25 cellular contexts compared by ENCODE assay signal in the genomic region with DNA sequence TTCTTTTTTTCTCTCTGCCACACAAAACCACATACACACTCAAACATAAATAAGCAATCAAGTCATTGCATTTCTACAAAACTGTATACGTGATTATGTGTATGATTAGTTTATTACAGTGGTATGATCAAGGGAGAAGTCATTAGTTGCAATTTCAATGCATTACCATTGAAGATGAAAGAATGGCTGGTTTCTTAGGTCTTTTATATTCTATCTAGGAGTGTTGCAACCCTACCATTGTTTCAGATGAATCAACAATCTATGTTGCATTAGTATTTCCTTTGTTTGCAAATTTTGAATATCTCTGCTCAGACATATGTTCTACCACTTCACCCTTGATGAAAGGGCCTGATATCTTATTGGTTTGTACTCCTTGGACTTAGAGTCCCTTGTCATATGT. TPM values are rescaled to one million over a fixed set of nuclear protein-coding genes. Genes with fewer than 3 reads are reported as not detected.
DNase-seq lines count a peak whose midpoint lies in the region; TF ChIP-seq lines count a peak whose summit lies in the region.
"Had no signal": no experiment of that assay in that cellular context is flagged by ENCODE, and none has a peak within 500 bp of the region (broad histone marks: within the 10 kb centered on the region; RNA-seq: fewer than 3 reads in every experiment).

No MANE protein-coding gene starts in this region.

- no peaks in the 10 kb centered on the region for H3K9me2 ChIP-seq in PC-9 (ENCODE audit: insufficient read depth)
- H3K9me2 ChIP-seq: SK-N-SH had no signal

- DNase-seq in AG08395 (ENCODE audit: low spot score) (peak; percentile 13), PC-9 (no peak), epithelial cell of esophagus (ENCODE audit: low read depth) (peak; percentile 68), mesothelial cell of epicardium (ENCODE audit: low spot score in 2 of 2, unreplicated experiment in 2 of 2) (no peak), NCI-H345 (lab: John Stamatoyannopoulos, UW) (no peak), NCI-H128 (lab: John Stamatoyannopoulos, UW; ENCODE audit: unreplicated experiment) (no peak)
- no peak for DNase-seq in activated CD4-positive, alpha-beta T cell treated with anti-CD3 and anti-CD28 coated beads for 48 hours
- DNase-seq: activated T-cell treated with anti-CD3 and anti-CD28 coated beads for 4 hours; aorta; CD8-positive, alpha-beta memory T cell; heart right ventricle; left cardiac atrium; naive B cell; NCI-H1105 treated with DMSO at 0.1 percent for 48 hours; NCI-H2081; NCI-H446; nucleus accumbens; SK-N-SH; stimulated activated naive CD4-positive, alpha-beta T cell had no signal

- no peaks in the 10 kb centered on the region for H3K9me3 ChIP-seq in PC-9 (ENCODE audit: insufficient read depth, low read depth)
- no peaks in the 10 kb centered on the region for H3K9me3 ChIP-seq in muscle layer of duodenum (ENCODE audit: control insufficient read depth in 1 of 2, low read length in 2 of 2)
- H3K9me3 ChIP-seq: heart right ventricle, SK-N-SH had no signal

- no peaks in the 10 kb centered on the region for H4K20me1 ChIP-seq in PC-9 (ENCODE audit: insufficient read depth)

- peaks cover 80% of the 10 kb centered on the region for H3K4me1 ChIP-seq in PC-9 (replicated peaks; ENCODE audit: insufficient read depth)
- peaks cover 0 to 10% of the 10 kb centered on the region in 2 donors for H3K4me1 ChIP-seq in muscle layer of duodenum (ENCODE audit: control insufficient read depth in 1 of 2, insufficient read depth in 2 of 2, low read length in 2 of 2)

- peaks cover 24% of the 10 kb centered on the region for H3F3A ChIP-seq in PC-9 (ENCODE audit: insufficient read depth, low read depth)

- H3K4me3 ChIP-seq in PC-9 (no peak overlapping the region), epithelial cell of esophagus (ENCODE audit: low read length) (no peak overlapping the region), muscle layer of duodenum (ENCODE audit: low read depth in 1 of 2, low read length in 2 of 2) (no peak overlapping the region)
- H3K4me3 ChIP-seq: heart right ventricle, K562 had no signal

- H3K9me3 Mint-ChIP-seq in mesothelial cell of epicardium: no peaks in the 10 kb centered on the region
- H3K9me3 Mint-ChIP-seq: CD8-positive, alpha-beta memory T cell; central memory CD8-positive, alpha-beta T cell; dendritic cell treated with granulocyte-macrophage colony-stimulating factor and Interleukin-4, amounts not matched to agents 40 ng/mL and 50 ng/mL, for 4 days; naive B cell had no signal

- POLR2A ChIA-PET in PC-9 (lab: Charles Lee; ENCODE audit: unreplicated experiment): no interaction called here

- peaks cover 53% of the 10 kb centered on the region for H3K79me2 ChIP-seq in PC-9 (ENCODE audit: low read depth)

- H3K36me3 Mint-ChIP-seq in mesothelial cell of epicardium: peaks cover 17% of the 10 kb centered on the region
- H3K36me3 Mint-ChIP-seq: activated naive CD8-positive, alpha-beta T cell; CD8-positive, alpha-beta memory T cell had no signal

- H3K27me3 ChIP-seq in PC-9 (ENCODE audit: insufficient read depth, low read depth) (no peaks in the 10 kb centered on the region), muscle layer of duodenum (ENCODE audit: low read depth, low read length) (no peaks in the 10 kb centered on the region)
- H3K27me3 ChIP-seq: heart right ventricle had no signal

- TF ChIP-seq CTCF in PC-9 (conservative IDR thresholded peaks at IDR 0.05): no peak
- no peak for TF ChIP-seq CTCF in epithelial cell of esophagus (IDR thresholded peaks at IDR 0.05; ENCODE audit: insufficient read depth, low read depth, low read length, missing control alignments)
- no peak for TF ChIP-seq CTCF in mesothelial cell of epicardium (IDR thresholded peaks at IDR 0.05; ENCODE audit: unreplicated experiment)

- intact Hi-C loops in PC-9 (cut with micrococcal nuclease; ENCODE audit: unreplicated experiment): no loop called here

- peaks cover 41% of the 10 kb centered on the region for H3K36me3 ChIP-seq in PC-9 (ENCODE audit: low read depth)
- no peaks in the 10 kb centered on the region for H3K36me3 ChIP-seq in muscle layer of duodenum (ENCODE audit: control insufficient read depth in 1 of 2, insufficient read depth in 2 of 2, low read length in 2 of 2)

- peak overlapping the region; percentile 31; the same call in 1 of the 2 replicates for H3K27ac ChIP-seq in PC-9
- H3K27ac ChIP-seq in muscle layer of duodenum (ENCODE audit: low read length): peak overlapping the region; percentile 32

- peaks cover 60% of the 10 kb centered on the region for H3K4me1 Mint-ChIP-seq in mesothelial cell of epicardium
- H3K4me1 Mint-ChIP-seq: B cell; CD8-positive, alpha-beta memory T cell; central memory CD8-positive, alpha-beta T cell; naive B cell had no signal

- H3K27me3 Mint-ChIP-seq in mesothelial cell of epicardium (ENCODE audit: low read depth): no peaks in the 10 kb centered on the region
- H3K27me3 Mint-ChIP-seq: dendritic cell treated with granulocyte-macrophage colony-stimulating factor and Interleukin-4, amounts not matched to agents 40 ng/mL and 50 ng/mL, for 4 days had no signal

- BruUV-seq in PC-9 (replicated peaks; lab: Mats Ljungman, UMichigan): no TSS peak

- H3K4me2 ChIP-seq in PC-9: no peak overlapping the region
- H3K4me2 ChIP-seq: SK-N-SH had no signal

- no peak overlapping the region for H2AFZ ChIP-seq in PC-9

- CTCF ChIA-PET in PC-9 (lab: Charles Lee): no interaction called here

- no peak overlapping the region for H3K27ac Mint-ChIP-seq in mesothelial cell of epicardium
- H3K27ac Mint-ChIP-seq: activated naive CD8-positive, alpha-beta T cell; B cell; CD8-positive, alpha-beta memory T cell; dendritic cell treated with granulocyte-macrophage colony-stimulating factor and Interleukin-4, amounts not matched to agents 40 ng/mL and 50 ng/mL, for 4 days had no signal

- H3K4me3 Mint-ChIP-seq in mesothelial cell of epicardium: no peak overlapping the region
- H3K4me3 Mint-ChIP-seq: activated naive CD8-positive, alpha-beta T cell; B cell; CD8-positive, alpha-beta memory T cell; central memory CD8-positive, alpha-beta T cell; dendritic cell treated with granulocyte-macrophage colony-stimulating factor and Interleukin-4, amounts not matched to agents 40 ng/mL and 50 ng/mL, for 4 days; naive B cell had no signal

RNA-seq across cellular contexts. Expression of gene ANXA3, which starts 6.9 kb away (rescaled TPM):
- total RNA-seq in PC-9 (2021): 139 and 140 TPM in 2 replicates
- total RNA-seq in mesothelial cell of epicardium: 86.1 to 90.2 TPM (median 87.2 TPM) in 3 replicates
- total RNA-seq: B cell; CD8-positive, alpha-beta memory T cell had no signal

Comparison
In these comparisons a context has a peak if more than half of its experiments do, and no peak if none do; other contexts are left out.
1. DNase-seq: peak in AG08395 (single experiment) and epithelial cell of esophagus (single experiment); none in PC-9 (0 of 2), mesothelial cell of epicardium (0 of 2), NCI-H345 (single experiment), activated CD4-positive, alpha-beta T cell treated with anti-CD3 and anti-CD28 coated beads for 48 hours (single experiment) and NCI-H128 (single experiment).